Comparison of ENCODE assay signal across 12 cellular contexts in genomic region chr15:49877871-49878511, GRCh38.
A peak's percentile ranks its signal among the peaks of the same experiment; 100 is the strongest.
DNase-seq lines count a peak whose midpoint lies in the region; ATAC-seq, FAIRE-seq and TF ChIP-seq lines count a peak whose summit lies in the region.
"Had no signal": no experiment of that assay in that cellular context is flagged by ENCODE, and none has a peak within 500 bp of the region (broad histone marks: within the 10 kb centered on the region; RNA-seq: fewer than 3 reads in every experiment).

No MANE protein-coding gene starts in this region.

- H3K36me3 ChIP-seq in GM23248 (ENCODE audit: low read depth) (no peaks in the 10 kb centered on the region), fibroblast of lung (ENCODE audit: control insufficient read depth, insufficient read depth, low read length) (no peaks in the 10 kb centered on the region), suprapubic skin (no peaks in the 10 kb centered on the region), HepG2 (replicated peaks in 1 of 2; ENCODE audit: control insufficient read depth in 1 of 2, insufficient read depth in 2 of 2, low read length in 2 of 2) (no peaks in the 10 kb centered on the region)

- no peaks in the 10 kb centered on the region for H4K20me1 ChIP-seq in GM23248 (ENCODE audit: insufficient read depth)
- H4K20me1 ChIP-seq in fibroblast of lung (ENCODE audit: control insufficient read depth, extremely low read depth, insufficient read depth, low read length) = no peaks in the 10 kb centered on the region
- H4K20me1 ChIP-seq in HepG2 (ENCODE audit: insufficient read depth, low read length) = no peaks in the 10 kb centered on the region

- no peak for TF ChIP-seq POLR2A in suprapubic skin (IDR thresholded peaks at IDR 0.05)
- TF ChIP-seq POLR2A in HepG2 (IDR thresholded peaks at IDR 0.05; ENCODE audit: insufficient read depth in 1 of 2, low read depth in 2 of 2, low read length in 2 of 2) = no peak

- no peak for TF ChIP-seq RAD21 in HepG2 (CRISPR knock-in tag; IDR thresholded peaks at IDR 0.05)

- 19 to 23% methylated on average over 5 of the region's 5 CpGs for WGBS in GM23248 (ENCODE audit: low coverage in 1 of 2, low lambda C conversion rate in 2 of 2, missing lambda C conversion rate in 2 of 2), 2 experiments
- 55% methylated on average over 5 of the region's 5 CpGs for WGBS in suprapubic skin
- 53% methylated on average over 5 of the region's 5 CpGs for WGBS in HepG2 (ENCODE audit: low lambda C conversion rate)

- H3K27ac ChIP-seq in GM23248 = peak overlapping the region; percentile 87
- H3K27ac ChIP-seq in fibroblast of lung (ENCODE audit: insufficient read depth, low read length) = peak overlapping the region; percentile 57
- peak overlapping the region; percentile 84 for H3K27ac ChIP-seq in suprapubic skin
- no peak overlapping the region for H3K27ac ChIP-seq in HepG2 (ENCODE audit: extremely low read length, insufficient read depth, low read length)
- H3K27ac ChIP-seq: RWPE1 had no signal

- FAIRE-seq in HepG2 (lab: Jason Lieb, UNC) = no peak

- H3K4me3 ChIP-seq in GM23248 = no peak overlapping the region
- H3K4me3 ChIP-seq in fibroblast of lung (replicated peaks in 1 of 4; ENCODE audit: control extremely low read depth in 1 of 4, insufficient read depth in 1 of 4, low read depth in 3 of 4, low read length in 4 of 4) = no peak overlapping the region
- H3K4me3 ChIP-seq in suprapubic skin = no peak overlapping the region
- no peak overlapping the region for H3K4me3 ChIP-seq in HepG2 (replicated peaks in 1 of 3; ENCODE audit: insufficient read depth in 1 of 3, low read depth in 2 of 3, low read length in 3 of 3)

- DNase-seq in GM23248 = peak; percentile 81
- peak; percentile 13 to 90 for DNase-seq in fibroblast of lung (ENCODE audit: low read depth in 2 of 2)
- DNase-seq in mucosa of gallbladder (ENCODE audit: low spot score) = peak; percentile 50
- DNase-seq in suprapubic skin (ENCODE audit: low spot score in 2 of 2) = peak in 1 of 2 donors; percentile 73
- no peak for DNase-seq in hypothalamus (lab: John Stamatoyannopoulos, UW)
- DNase-seq in activated CD8-positive, alpha-beta memory T cell treated with anti-CD3 and anti-CD28 coated beads, Interleukin-2, amount 50 U/mL, for 4 hours = no peak
- no peak for DNase-seq in HepG2 (ENCODE audit: low spot score)
- DNase-seq: activated CD8-positive, alpha-beta memory T cell treated with anti-CD3 and anti-CD28 coated beads, Interleukin-2, amount 10 ng/mL, durations not matched to agents 7 days and 5 days; activated naive CD8-positive, alpha-beta T cell treated with anti-CD3 and anti-CD28 coated beads, Interleukin-2, amount 10 ng/mL, durations not matched to agents 7 days and 5 days; MV-4-11 had no signal

- in situ Hi-C loops in GM23248 (cut with MboI) (no loop called here), HepG2 (cut with HindIII; ENCODE audit: extremely low pct_ligation_motif_present, low pct_unique_long_range_greater_than_20kb) (no loop called here)

- intact Hi-C loops in HepG2 (cut with micrococcal nuclease; ENCODE audit: unreplicated experiment) = loop anchor here (10.0 kb wide), 1 partner anchor 127 kb away; no protein-coding TSS in a partner anchor

- peaks cover 28% of the 10 kb centered on the region for H3F3A ChIP-seq in GM23248 (ENCODE audit: insufficient read depth)

- TF ChIP-seq CTCF in fibroblast of lung (conservative IDR thresholded peaks at IDR 0.05 in 1 of 2, IDR thresholded peaks at IDR 0.05 in 1 of 2; ENCODE audit: low read depth in 1 of 2, low read length in 2 of 2) (no peak), suprapubic skin (IDR thresholded peaks at IDR 0.05) (no peak), HepG2 (CRISPR knock-in tag; IDR thresholded peaks at IDR 0.05) (no peak)

- H3K9me2 ChIP-seq in GM23248 (ENCODE audit: insufficient read depth) = no peaks in the 10 kb centered on the region

- H3K4me1 ChIP-seq in GM23248 (ENCODE audit: insufficient read depth) = peaks cover 28% of the 10 kb centered on the region
- peaks cover 3% of the 10 kb centered on the region for H3K4me1 ChIP-seq in fibroblast of lung (ENCODE audit: control insufficient read depth, extremely low read depth, insufficient read depth, low read length)
- peaks cover 24% of the 10 kb centered on the region for H3K4me1 ChIP-seq in suprapubic skin
- no peaks in the 10 kb centered on the region for H3K4me1 ChIP-seq in HepG2 (ENCODE audit: insufficient read depth, low read length)

- H3K9me3 ChIP-seq in GM23248 (ENCODE audit: low read depth) = no peaks in the 10 kb centered on the region
- H3K9me3 ChIP-seq in fibroblast of lung (ENCODE audit: control insufficient read depth, insufficient read depth, low read depth, low read length) = no peaks in the 10 kb centered on the region
- no peaks in the 10 kb centered on the region for H3K9me3 ChIP-seq in suprapubic skin
- no peaks in the 10 kb centered on the region for H3K9me3 ChIP-seq in HepG2 (ENCODE audit: low read length)

- H3K4me2 ChIP-seq in GM23248 (ENCODE audit: unreplicated experiment) = peak overlapping the region; percentile 20
- no peak overlapping the region for H3K4me2 ChIP-seq in fibroblast of lung (ENCODE audit: extremely low read depth, insufficient read depth, low read length)
- H3K4me2 ChIP-seq in HepG2 (ENCODE audit: low read depth, low read length) = no peak overlapping the region

- H3K9ac ChIP-seq in GM23248 = peak overlapping the region; percentile 59
- H3K9ac ChIP-seq in fibroblast of lung (ENCODE audit: insufficient read depth, low read length) = no peak overlapping the region
- no peak overlapping the region for H3K9ac ChIP-seq in HepG2 (ENCODE audit: insufficient read depth, low read depth, low read length)

- CTCF ChIA-PET in HepG2 (lab: Yijun Ruan, JAX; ENCODE audit: low intra/inter-chr PET ratio, low total read pairs) = interaction anchor here (1.8 kb wide), 1 partner anchor 267 kb away, joined by 4 read pairs; no protein-coding TSS in a partner anchor

- no peaks in the 10 kb centered on the region for H3K27me3 ChIP-seq in GM23248 (replicated peaks; ENCODE audit: insufficient read depth)
- H3K27me3 ChIP-seq in fibroblast of lung (ENCODE audit: control insufficient read depth, insufficient read depth, low read length) = no peaks in the 10 kb centered on the region
- H3K27me3 ChIP-seq in suprapubic skin = no peaks in the 10 kb centered on the region
- no peaks in the 10 kb centered on the region for H3K27me3 ChIP-seq in HepG2 (ENCODE audit: control insufficient read depth in 1 of 2, insufficient read depth in 2 of 2, low read length in 2 of 2)

- BruUV-seq in HepG2 (replicated peaks; lab: Mats Ljungman, UMichigan) = no TSS peak

- no peaks in the 10 kb centered on the region for H3K79me2 ChIP-seq in GM23248 (ENCODE audit: insufficient read depth)
- no peaks in the 10 kb centered on the region for H3K79me2 ChIP-seq in fibroblast of lung (ENCODE audit: control insufficient read depth, insufficient read depth, low read length)
- no peaks in the 10 kb centered on the region for H3K79me2 ChIP-seq in HepG2 (ENCODE audit: insufficient read depth, low read length)

- ATAC-seq in HepG2 (no peak), HG02970 (IDR thresholded peaks at IDR 0.05; ENCODE audit: low FRiP score, unreplicated experiment) (no peak)
- ATAC-seq: activated CD8-positive, alpha-beta memory T cell treated with anti-CD3 and anti-CD28 coated beads, Interleukin-2, amount 10 ng/mL, durations not matched to agents 7 days and 5 days had no signal

- POLR2A ChIA-PET in HepG2 (lab: Yijun Ruan, JAX) = no interaction called here

- TF ChIP-seq EP300 in suprapubic skin (IDR thresholded peaks at IDR 0.05) (no peak), HepG2 (IDR thresholded peaks at IDR 0.05; ENCODE audit: low read depth in 2 of 2, low read length in 2 of 2) (no peak), HepG2 (CRISPR knock-in tag; IDR thresholded peaks at IDR 0.05; ENCODE audit: borderline replicate concordance) (no peak)

- peak overlapping the region; percentile 55 for H2AFZ ChIP-seq in GM23248
- H2AFZ ChIP-seq in fibroblast of lung (ENCODE audit: low read length) = no peak overlapping the region
- H2AFZ ChIP-seq in HepG2 (ENCODE audit: low read length) = no peak overlapping the region

TF ChIP-seq in HepG2, 621 proteins besides CTCF, POLR2A, EP300 and RAD21:
- TF ChIP-seq SIX4 (CRISPR knock-in tag; IDR thresholded peaks at IDR 0.05) = no peak
- TF ChIP-seq ZBTB34 (CRISPR knock-in tag; IDR thresholded peaks at IDR 0.05) = no peak
- TF ChIP-seq ZNF605 (CRISPR knock-in tag; IDR thresholded peaks at IDR 0.05) = no peak
- no peak for TF ChIP-seq ZNF570 (CRISPR knock-in tag; IDR thresholded peaks at IDR 0.05; ENCODE audit: borderline replicate concordance)
TF ChIP-seq in HepG2: peak in this region for 0.

Comparison
In these comparisons a context has a peak if more than half of its experiments do, and no peak if none do; other contexts are left out.
1. DNase-seq: peak in GM23248 (single experiment), fibroblast of lung (2 of 2) and mucosa of gallbladder (single experiment); none in hypothalamus (0 of 51), activated CD8-positive, alpha-beta memory T cell treated with anti-CD3 and anti-CD28 coated beads, Interleukin-2, amount 50 U/mL, for 4 hours (single experiment) and HepG2 (single experiment).